ENCODE assay signal across 1 cellular context in genomic region chr6:46410330-46410953, GRCh38.
TF ChIP-seq lines count a peak whose summit lies in the region.

No MANE protein-coding gene starts in this region.

TF ChIP-seq in K562, 482 proteins besides CTCF, POLR2A, EP300 and RAD21 (continued from another document):
- TF ChIP-seq CBX1 (IDR thresholded peaks at IDR 0.05; ENCODE audit: low read depth), result no peak
- no peak for TF ChIP-seq KLF16 (IDR thresholded peaks at IDR 0.05)
- no peak for TF ChIP-seq CHAMP1 (IDR thresholded peaks at IDR 0.05)
- TF ChIP-seq ARID2 (IDR thresholded peaks at IDR 0.05), result peak; percentile 45; the same call in 1 of the 2 replicates
- no peak for TF ChIP-seq CREBBP (IDR thresholded peaks at IDR 0.05; ENCODE audit: low read depth, low read length)
- TF ChIP-seq MCM3 (IDR thresholded peaks at IDR 0.05), result no peak
- TF ChIP-seq IRF1 (CRISPR knock-in tag; IDR thresholded peaks at IDR 0.05; ENCODE audit: borderline replicate concordance), result no peak
- TF ChIP-seq ZBTB17 (CRISPR knock-in tag; IDR thresholded peaks at IDR 0.05), result no peak
- peak; percentile 88 for TF ChIP-seq SMAD1 (IDR thresholded peaks at IDR 0.05; ENCODE audit: low read depth, low read length, partially characterized antibody)
- peak; percentile 65 for TF ChIP-seq SMC3 (conservative IDR thresholded peaks at IDR 0.05; ENCODE audit: insufficient read depth, low read depth, low read length)
- TF ChIP-seq MYNN (IDR thresholded peaks at IDR 0.05), result no peak
- TF ChIP-seq MYNN (CRISPR knock-in tag; IDR thresholded peaks at IDR 0.05), result no peak
- TF ChIP-seq DEAF1 (CRISPR knock-in tag; IDR thresholded peaks at IDR 0.05), result peak; percentile 93
- TF ChIP-seq ZNF644 (tag; IDR thresholded peaks at IDR 0.05; ENCODE audit: low read depth), result no peak
- no peak for TF ChIP-seq DNMT1 (IDR thresholded peaks at IDR 0.05)
- TF ChIP-seq RFX5 (IDR thresholded peaks at IDR 0.05; ENCODE audit: low read depth, low read length), result peak; percentile 73
- TF ChIP-seq MLX (CRISPR knock-in tag; conservative IDR thresholded peaks at IDR 0.05), result no peak
- TF ChIP-seq C11orf30 (IDR thresholded peaks at IDR 0.05; ENCODE audit: low read depth), result no peak
TF ChIP-seq in K562: peak in this region for 6.
